Comparison of ENCODE assay signal across 16 cellular contexts in genomic region chr1:225567789-225568188, GRCh38.
DNase-seq lines count a peak whose midpoint lies in the region; ATAC-seq, FAIRE-seq and TF ChIP-seq lines count a peak whose summit lies in the region.
"Had no signal": no experiment of that assay in that cellular context is flagged by ENCODE, and none has a peak within 500 bp of the region (broad histone marks: within the 10 kb centered on the region; RNA-seq: fewer than 3 reads in every experiment).

No MANE protein-coding gene starts in this region.

- peak; percentile 6; the same call in 1 of the 2 replicates for TF ChIP-seq CTCF in AG10803 (conservative IDR thresholded peaks at IDR 0.05; ENCODE audit: low read length)

- DNase-seq in AG10803 (ENCODE audit: low read depth) = no peak
- peak; percentile 43 for DNase-seq in HEK293T (ENCODE audit: extremely low spot score)
- peak; percentile 40 for DNase-seq in left kidney (ENCODE audit: low read depth, low spot score)
- DNase-seq in stimulated activated CD4-positive, alpha-beta T cell treated with anti-CD3 and anti-CD28 coated beads, Interleukin-12 subunit alpha, Interleukin-12 subunit beta, amount 100 ng/mL, for 4 hours = no peak
- DNase-seq in AG08395 (ENCODE audit: low spot score) = no peak
- no peak for DNase-seq in inferior parietal cortex (ENCODE audit: extremely low spot score)
- DNase-seq: activated CD4-positive, alpha-beta T cell treated with anti-CD3 and anti-CD28 coated beads for 1 hour; activated effector memory CD4-positive, alpha-beta T cell treated with Interleukin-2 at 50 U/mL for 16 hours; CD4-positive, alpha-beta memory T cell; NCI-H2107; SHP77 treated with DMSO at 0.1 percent for 48 hours; stimulated activated CD4-positive, alpha-beta T cell treated with anti-CD3 and anti-CD28 coated beads, Interleukin-15, amount 100 ng/mL, for 24 hours had no signal

- ATAC-seq in GM18861 (IDR thresholded peaks at IDR 0.05; ENCODE audit: unreplicated experiment) = no peak
- ATAC-seq: stimulated activated effector memory CD8-positive, alpha-beta T cell treated with anti-CD3 and anti-CD28 coated beads, Interleukin-12 subunit alpha, Interleukin-12 subunit beta, amount 100 ng/mL, for 72 hours had no signal

- H3K4me3 ChIP-seq in AG10803 (ENCODE audit: low read length) = no peak overlapping the region

- CTCF ChIA-PET in HEK293T (lab: Yijun Ruan, JAX) = interaction anchor here (2.3 kb wide), 1 partner anchor 12 kb away, joined by 10 read pairs; no protein-coding TSS in a partner anchor

- POLR2A ChIA-PET in HEK293T (lab: Yijun Ruan, JAX) = interaction anchor here (2.5 kb wide), 1 partner anchor 85 kb away, joined by 10 read pairs; the partner anchor contains the start of gene ENAH

- FAIRE-seq in TTC549 (lab: Jason Lieb, UNC) = peak; percentile 93
- FAIRE-seq: colon had no signal

TF ChIP-seq in HEK293T, 16 proteins besides CTCF, POLR2A, EP300 and RAD21:
- TF ChIP-seq ELF4 (IDR thresholded peaks at IDR 0.05) (peak; percentile 80; the same call in 1 of the 2 replicates), LEF1 (IDR thresholded peaks at IDR 0.05; ENCODE audit: borderline replicate concordance) (no peak)

Comparison
In these comparisons a context has a peak if more than half of its experiments do, and no peak if none do; other contexts are left out.
1. DNase-seq: peak in HEK293T (single experiment) and left kidney (single experiment); none in AG10803 (single experiment), stimulated activated CD4-positive, alpha-beta T cell treated with anti-CD3 and anti-CD28 coated beads, Interleukin-12 subunit alpha, Interleukin-12 subunit beta, amount 100 ng/mL, for 4 hours (single experiment), AG08395 (single experiment) and inferior parietal cortex (single experiment).